ENCODE assay signal across 12 cellular contexts in genomic region chr10:133237241-133238065, GRCh38. TPM values are rescaled to one million over a fixed set of nuclear protein-coding genes. Genes with fewer than 3 reads are reported as not detected.
DNase-seq lines count a peak whose midpoint lies in the region; ATAC-seq and TF ChIP-seq lines count a peak whose summit lies in the region.
"Had no signal": no experiment of that assay in that cellular context is flagged by ENCODE, and none has a peak within 500 bp of the region (broad histone marks: within the 10 kb centered on the region; RNA-seq: fewer than 3 reads in every experiment).

Gene VENTX, plus strand, starts transcription at chr10:133237855. Its CDS starts 60 bp downstream, at chr10:133237915.

- no peaks in the 10 kb centered on the region for H3K36me3 ChIP-seq in suprapubic skin
- no peaks in the 10 kb centered on the region for H3K36me3 ChIP-seq in adrenal gland (replicated peaks in 1 of 2)
- H3K36me3 ChIP-seq: MG63 had no signal

- H3K27ac Mint-ChIP-seq in activated B cell treated with CpG ODN at 0.5 μM for 24 hours: no peak within 1 kb of the TSS

- CTCF ChIA-PET in activated B cell treated with CpG ODN at 0.5 μM for 24 hours (lab: Charles Lee): no interaction called here

- DNase-seq in NCI-H82 (lab: John Stamatoyannopoulos, UW) (peak; percentile 29), NCI-H82 treated with DMSO at 0.1 percent for 48 hours (lab: John Stamatoyannopoulos, UW; ENCODE audit: unreplicated experiment) (no peak), activated B cell treated with CpG ODN at 0.5 μM for 24 hours (no peak), islet precursor cell (peak; percentile 73), suprapubic skin (ENCODE audit: low spot score in 2 of 2) (no peak), DMS79 treated with DMSO at 0.1 percent for 48 hours (lab: John Stamatoyannopoulos, UW) (no peak), adrenal gland (no peak), RKO (ENCODE audit: low spot score) (no peak)
- DNase-seq: MG63; stimulated activated naive CD8-positive, alpha-beta T cell treated with anti-CD3 and anti-CD28 coated beads, Interleukin-15, Interleukin-2, amounts not matched to agents 100 U/mL and 50 U/mL, for 24 hours had no signal

- H3K9me3 ChIP-seq in suprapubic skin (no peaks in the 10 kb centered on the region), adrenal gland (replicated peaks in 1 of 3) (no peaks in the 10 kb centered on the region)
- H3K9me3 ChIP-seq: MG63 had no signal

- no peaks in the 10 kb centered on the region for H3K9me3 Mint-ChIP-seq in activated B cell treated with CpG ODN at 0.5 μM for 24 hours

- H3K27me3 Mint-ChIP-seq in activated B cell treated with CpG ODN at 0.5 μM for 24 hours: peaks cover 9% of the 10 kb centered on the region

- H3K27me3 ChIP-seq in suprapubic skin (peaks cover 99% of the 10 kb centered on the region), adrenal gland (peaks cover 52% of the 10 kb centered on the region)

- peaks cover 41% of the 10 kb centered on the region for H3K4me1 Mint-ChIP-seq in activated B cell treated with CpG ODN at 0.5 μM for 24 hours

- TF ChIP-seq CTCF in activated B cell treated with CpG ODN at 0.5 μM for 24 hours (IDR thresholded peaks at IDR 0.05) (no peak), suprapubic skin (IDR thresholded peaks at IDR 0.05) (no peak), adrenal gland (IDR thresholded peaks at IDR 0.05) (no peak)

- H3K4me1 ChIP-seq in suprapubic skin: peaks cover 41% of the 10 kb centered on the region
- peaks cover 0 to 8% of the 10 kb centered on the region in 2 donors for H3K4me1 ChIP-seq in adrenal gland (replicated peaks in 1 of 2)

- no peak for TF ChIP-seq POLR2A in suprapubic skin (IDR thresholded peaks at IDR 0.05)
- TF ChIP-seq POLR2A in adrenal gland (IDR thresholded peaks at IDR 0.05): no peak

- H3K4me3 Mint-ChIP-seq in activated B cell treated with CpG ODN at 0.5 μM for 24 hours: peak within 1 kb of the TSS; percentile 38

- TF ChIP-seq EP300 in suprapubic skin (IDR thresholded peaks at IDR 0.05): no peak

- H3K27ac ChIP-seq in suprapubic skin (no peak within 1 kb of the TSS), adrenal gland (no peak within 1 kb of the TSS)

- H3K4me3 ChIP-seq in suprapubic skin (peak within 1 kb of the TSS; percentile 37), adrenal gland (peak within 1 kb of the TSS in 1 of 4 donors; percentile 38)
- H3K4me3 ChIP-seq: MG63 had no signal

- WGBS in suprapubic skin: 10% methylated on average over 20 of the region's 63 CpGs
- 10 to 26% (median 19%) methylated on average over 5 to 63 of the region's 63 CpGs for WGBS in adrenal gland, 4 donors

- H3K36me3 Mint-ChIP-seq in activated B cell treated with CpG ODN at 0.5 μM for 24 hours (ENCODE audit: low read depth): no peaks in the 10 kb centered on the region

- POLR2A ChIA-PET in activated B cell treated with CpG ODN at 0.5 μM for 24 hours (lab: Charles Lee): no interaction called here

- ATAC-seq in activated B cell treated with CpG ODN at 0.5 μM for 24 hours (ENCODE audit: low read depth): no peak
- ATAC-seq: HCT116; stimulated activated naive CD8-positive, alpha-beta T cell treated with anti-CD3 and anti-CD28 coated beads, Interleukin-15, Interleukin-2, amounts not matched to agents 100 U/mL and 50 U/mL, for 24 hours had no signal

- intact Hi-C loops in activated B cell treated with CpG ODN at 0.5 μM for 24 hours (cut with micrococcal nuclease) (loop anchor here (2.0 kb wide), 2 partner anchors 37 to 69 kb away; no protein-coding TSS in a partner anchor), adrenal gland (cut with DNase I) (loop anchor here in 1 of 2 donors (10.0 kb wide), 1 partner anchor 83 kb away; no protein-coding TSS in a partner anchor)

RNA-seq across cellular contexts. Expression of gene VENTX, which starts in this region (rescaled TPM):
- total RNA-seq in activated B cell treated with CpG ODN at 0.5 μM for 24 hours (0.13 TPM in 1 of 2 replicates, not detected in the other), suprapubic skin (1 to 10 TPM in 1 of 4 donors, under 1 TPM in 2, not detected in 1; 0.17 to 2.3 (median 0.21) TPM), adrenal gland (1 to 10 TPM in 6 of 8 donors, under 1 TPM in 2; 0.24 to 3.0 (median 1.4) TPM)
- 1 to 10 TPM in 2 of 3 donors, under 1 TPM in 1; 0.26 to 4.4 (median 1.7) TPM for polyA plus RNA-seq in adrenal gland
- total RNA-seq: A673 had no signal

Comparison
In these comparisons a context has a peak if more than half of its experiments do, and no peak if none do; other contexts are left out.
1. DNase-seq: peak in NCI-H82 (single experiment) and islet precursor cell (single experiment); none in NCI-H82 treated with DMSO at 0.1 percent for 48 hours (single experiment), activated B cell treated with CpG ODN at 0.5 μM for 24 hours (single experiment), suprapubic skin (0 of 2), DMS79 treated with DMSO at 0.1 percent for 48 hours (single experiment), adrenal gland (0 of 7) and RKO (single experiment).